ENCODE assay signal across 28 cellular contexts in genomic region chr4:121212801-121213200, GRCh38. TPM values are rescaled to one million over a fixed set of nuclear protein-coding genes. Genes with fewer than 3 reads are reported as not detected.
"Had no signal": no experiment of that assay in that cellular context is flagged by ENCODE, and none has a peak within 500 bp of the region (broad histone marks: within the 10 kb centered on the region; RNA-seq: fewer than 3 reads in every experiment).

No MANE protein-coding gene starts in this region.

- H3K36me3 ChIP-seq: gastroesophageal sphincter, heart left ventricle, left lung, prostate gland, right atrium auricular region, suprapubic skin, vagina had no signal

- H3K27ac ChIP-seq: dorsolateral prefrontal cortex, epithelial cell of prostate, foreskin keratinocyte, gastroesophageal sphincter, heart left ventricle, hepatocyte, left lung, prostate gland, right atrium auricular region, suprapubic skin, vagina had no signal

- H3K9me3 ChIP-seq: gastroesophageal sphincter, left lung, prostate gland, right atrium auricular region, suprapubic skin, vagina had no signal

- ATAC-seq: esophagus mucosa; foreskin keratinocyte; gastroesophageal sphincter; heart left ventricle; left lung; naive thymus-derived CD4-positive, alpha-beta T cell; sciatic nerve; stimulated activated naive CD8-positive, alpha-beta T cell treated with anti-CD3 and anti-CD28 coated beads, Interleukin-15, amount 100 ng/mL, for 72 hours had no signal

- H3K27me3 ChIP-seq: foreskin keratinocyte, gastroesophageal sphincter, heart left ventricle, hepatocyte, left lung, right atrium auricular region, suprapubic skin, vagina had no signal

- H3K4me3 Mint-ChIP-seq: naive thymus-derived CD4-positive, alpha-beta T cell; nephron progenitor cell; stimulated activated naive CD8-positive, alpha-beta T cell treated with anti-CD3 and anti-CD28 coated beads, Interleukin-15, amount 100 ng/mL, for 72 hours had no signal

- H3K4me1 Mint-ChIP-seq: nephron progenitor cell had no signal

- H3K9me3 Mint-ChIP-seq: nephron progenitor cell; stimulated activated naive CD8-positive, alpha-beta T cell treated with anti-CD3 and anti-CD28 coated beads, Interleukin-15, amount 100 ng/mL, for 72 hours had no signal

- H3K27ac Mint-ChIP-seq: naive thymus-derived CD4-positive, alpha-beta T cell; nephron progenitor cell; stimulated activated naive CD8-positive, alpha-beta T cell treated with anti-CD3 and anti-CD28 coated beads, Interleukin-15, amount 100 ng/mL, for 72 hours had no signal

- H3K27me3 Mint-ChIP-seq: stimulated activated naive CD8-positive, alpha-beta T cell treated with anti-CD3 and anti-CD28 coated beads, Interleukin-15, amount 100 ng/mL, for 72 hours had no signal

- DNase-seq: dorsolateral prefrontal cortex; effector CD4-positive, alpha-beta T cell; foreskin keratinocyte; heart left ventricle; kidney; left lung; mesenchymal stem cell; midbrain; naive thymus-derived CD4-positive, alpha-beta T cell; nephron progenitor cell; nucleus accumbens; stimulated activated CD4-positive, alpha-beta T cell treated with anti-CD3 and anti-CD28 coated beads, Interleukin-15, amount 100 ng/mL, for 24 hours; stimulated activated CD4-positive, alpha-beta T cell treated with anti-CD3 and anti-CD28 coated beads, Interleukin-2, amount 100 ng/mL, for 48 hours; stimulated activated naive CD4-positive, alpha-beta T cell; stimulated activated naive CD8-positive, alpha-beta T cell treated with anti-CD3 and anti-CD28 coated beads, Interleukin-15, amount 100 ng/mL, for 72 hours; trophoblast cell had no signal

- H3K4me1 ChIP-seq: foreskin keratinocyte, gastroesophageal sphincter, heart left ventricle, prostate gland, right atrium auricular region, suprapubic skin, vagina had no signal

- H3K4me3 ChIP-seq: dorsolateral prefrontal cortex, gastroesophageal sphincter, heart left ventricle, hepatocyte, left lung, prostate gland, right atrium auricular region, suprapubic skin, vagina had no signal

RNA-seq across cellular contexts. Expression of gene TNIP3, which starts 48.7 kb away (rescaled TPM):
- total RNA-seq: lower leg skin, osteocyte, prostate gland, right atrium auricular region, skeletal muscle tissue, suprapubic skin, vagina had no signal
